18 cellular contexts compared by ENCODE assay signal in genomic region chr10:76305930-76306612, GRCh38.
"Had no signal": no experiment of that assay in that cellular context is flagged by ENCODE, and none has a peak within 500 bp of the region (broad histone marks: within the 10 kb centered on the region; RNA-seq: fewer than 3 reads in every experiment).

No MANE protein-coding gene starts in this region.

- H3K27ac ChIP-seq: gastrocnemius medialis, parathyroid adenoma, right lobe of liver, tibial artery, uterus had no signal

- H3K36me3 ChIP-seq: gastrocnemius medialis, right lobe of liver, tibial artery, uterus had no signal

- H3K4me3 Mint-ChIP-seq: activated T-cell treated with anti-CD3 and anti-CD28 coated beads, Interleukin-2, amount 50 U/mL, for 72 hours; neural crest cell; T-cell had no signal

- H3K4me2 ChIP-seq: smooth muscle cell had no signal

- H3K4me3 ChIP-seq: gastrocnemius medialis, right lobe of liver, smooth muscle cell, tibial artery, uterus had no signal

- H3K9ac ChIP-seq: parathyroid adenoma had no signal

- DNase-seq: activated CD8-positive, alpha-beta memory T cell treated with anti-CD3 and anti-CD28 coated beads for 24 hours; activated CD8-positive, alpha-beta memory T cell treated with anti-CD3 and anti-CD28 coated beads, Interleukin-2, amount 50 U/mL, for 48 hours; activated effector memory CD4-positive, alpha-beta T cell treated with anti-CD3 and anti-CD28 coated beads, Interleukin-2, amount 50 U/mL, for 16 hours; activated naive CD4-positive, alpha-beta T cell treated with anti-CD3 and anti-CD28 coated beads, Interleukin-2, amount 50 U/mL, for 16 hours; activated T-cell treated with anti-CD3 and anti-CD28 coated beads, Interleukin-2, amount 50 U/mL, for 72 hours; effector CD4-positive, alpha-beta T cell; gastrocnemius medialis; head of caudate nucleus; right lobe of liver; stimulated activated naive CD8-positive, alpha-beta T cell treated with anti-CD3 and anti-CD28 coated beads, Interleukin-15, Interleukin-2, amounts not matched to agents 100 U/mL and 50 U/mL, for 24 hours; substantia nigra; T-cell; T-helper 9 cell; tibial artery; uterus had no signal

- H2AFZ ChIP-seq: parathyroid adenoma had no signal

- H3K9me3 Mint-ChIP-seq: activated T-cell treated with anti-CD3 and anti-CD28 coated beads, Interleukin-2, amount 50 U/mL, for 72 hours; neural crest cell; T-cell had no signal

- H3K27ac Mint-ChIP-seq: activated T-cell treated with anti-CD3 and anti-CD28 coated beads, Interleukin-2, amount 50 U/mL, for 72 hours; T-cell had no signal

- H3K9me3 ChIP-seq: gastrocnemius medialis, right lobe of liver, tibial artery, uterus had no signal

- H3K36me3 Mint-ChIP-seq: T-cell had no signal

- H3K4me1 ChIP-seq: parathyroid adenoma had no signal

- H3K27me3 ChIP-seq: gastrocnemius medialis, right lobe of liver, tibial artery, uterus had no signal
